ENCODE assay signal across 1 cellular context in the genomic region with DNA sequence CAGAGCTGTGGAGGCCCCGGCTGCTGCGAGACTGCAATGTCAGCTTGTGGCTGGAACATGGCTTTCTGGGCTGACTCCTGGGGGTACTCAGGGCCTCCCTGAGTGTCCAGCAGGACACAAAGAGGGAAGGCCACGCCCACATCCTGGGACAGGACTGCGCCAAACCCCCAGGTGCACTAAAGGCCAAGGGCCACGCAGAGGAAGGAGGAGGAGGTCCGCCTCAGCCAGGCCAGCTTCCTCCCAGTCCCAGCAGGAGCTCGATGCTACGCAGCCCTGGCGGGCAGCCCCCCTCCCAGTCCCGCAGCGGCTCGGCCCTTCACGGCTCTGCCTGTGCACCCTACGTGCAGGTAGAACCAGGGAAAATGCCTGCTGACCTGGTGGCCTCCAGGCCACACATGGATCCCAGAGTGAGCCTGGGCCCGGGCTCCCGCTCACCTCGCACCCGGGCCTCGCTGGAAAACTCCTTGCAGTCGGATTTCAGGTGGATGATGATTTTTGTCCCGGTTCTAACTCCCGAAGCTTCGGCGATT.
TF ChIP-seq lines count a peak whose summit lies in the region.

No MANE protein-coding gene starts in this region.

TF ChIP-seq in K562, 482 proteins besides CTCF, POLR2A, EP300 and RAD21:
- TF ChIP-seq HMG20B (CRISPR knock-in tag; IDR thresholded peaks at IDR 0.05) (no peak), POLR2G (IDR thresholded peaks at IDR 0.05; ENCODE audit: low read depth, low read length) (peak; percentile 65)
